ENCODE assay signal across 11 cellular contexts in genomic region chr20:50149481-50150254, GRCh38. TPM values are rescaled to one million over a fixed set of nuclear protein-coding genes. Genes with fewer than 3 reads are reported as not detected.
DNase-seq lines count a peak whose midpoint lies in the region; ATAC-seq and TF ChIP-seq lines count a peak whose summit lies in the region.
"Had no signal": no experiment of that assay in that cellular context is flagged by ENCODE, and none has a peak within 500 bp of the region (broad histone marks: within the 10 kb centered on the region; RNA-seq: fewer than 3 reads in every experiment).

No MANE protein-coding gene starts in this region.

- WGBS in esophagus squamous epithelium, 2 donors, result 64 to 69% methylated on average over 8 to 9 of the region's 16 CpGs

- no TSS peak for BruUV-seq in Calu3 (replicated peaks; lab: Mats Ljungman, UMichigan)

- H3K9me3 ChIP-seq in esophagus squamous epithelium, result no peaks in the 10 kb centered on the region

- peaks cover 79 to 92% (median 81%) of the 10 kb centered on the region in 3 donors for H3K4me1 ChIP-seq in esophagus squamous epithelium

- CTCF ChIA-PET in Calu3 (lab: Charles Lee), result interaction anchor here (1.1 to 6.6 kb wide), 3 partner anchors 10 to 29 kb away, joined by 3 to 33 read pairs (median 4); no protein-coding TSS in a partner anchor

- no peak for TF ChIP-seq CTCF in Calu3 (IDR thresholded peaks at IDR 0.05; ENCODE audit: unreplicated experiment)
- TF ChIP-seq CTCF in VCaP (conservative IDR thresholded peaks at IDR 0.05), result no peak
- TF ChIP-seq CTCF in esophagus squamous epithelium (IDR thresholded peaks at IDR 0.05), result no peak

- TF ChIP-seq POLR2A in esophagus squamous epithelium (IDR thresholded peaks at IDR 0.05) (no peak), GM18505 (IDR thresholded peaks at IDR 0.05; ENCODE audit: borderline replicate concordance, extremely low read depth, insufficient read depth, insufficient read length) (no peak)

- H3K4me3 ChIP-seq in esophagus squamous epithelium (peak overlapping the region in 3 of 4 donors; percentile 4 to 97 (median 88)), skin epidermis (peak overlapping the region in 1 of 7 experiments; percentile 0)

- H3K36me3 ChIP-seq in esophagus squamous epithelium, result peaks cover 0 to 22% (median 0%) of the 10 kb centered on the region in 3 donors

- no peaks in the 10 kb centered on the region for H3K27me3 Mint-ChIP-seq in Calu3 (ENCODE audit: unreplicated experiment)

- peaks cover 66% of the 10 kb centered on the region for H3K4me1 Mint-ChIP-seq in Calu3 (ENCODE audit: low read depth, unreplicated experiment)

- H3K27ac ChIP-seq in VCaP (peak overlapping the region; percentile 88), esophagus squamous epithelium (peak overlapping the region; percentile 96 to 99 (median 98)), skin epidermis (peak overlapping the region in 15 of 21 experiments; percentile 12 to 98 (median 87))

- DNase-seq in Calu3 (no peak), esophagus squamous epithelium (lab: John Stamatoyannopoulos, UW) (no peak)
- DNase-seq: activated T-cell treated with anti-CD3 and anti-CD28 coated beads for 4 hours, GDM1, NCI-H748 treated with DMSO at 0.1 percent for 48 hours, SW 1271 had no signal

- H3K36me3 Mint-ChIP-seq in Calu3 (ENCODE audit: insufficient read depth, unreplicated experiment), result peaks cover 62% of the 10 kb centered on the region

- H3K27me3 ChIP-seq in esophagus squamous epithelium, result no peaks in the 10 kb centered on the region

- H3K4me3 Mint-ChIP-seq in Calu3 (ENCODE audit: low read depth, unreplicated experiment), result no peak overlapping the region

- H3K9me3 Mint-ChIP-seq in Calu3 (ENCODE audit: low read depth, unreplicated experiment), result no peaks in the 10 kb centered on the region

- intact Hi-C loops in Calu3 (cut with micrococcal nuclease; ENCODE audit: unreplicated experiment), result no loop called here
- intact Hi-C loops in esophagus squamous epithelium (cut with DNase I), result no loop called here

- ATAC-seq in HG02973 (IDR thresholded peaks at IDR 0.05; ENCODE audit: unreplicated experiment), result no peak
- no peak for ATAC-seq in GM18505 (IDR thresholded peaks at IDR 0.05; ENCODE audit: unreplicated experiment)
- ATAC-seq in GM19351 (IDR thresholded peaks at IDR 0.05; ENCODE audit: unreplicated experiment), result no peak

- peak overlapping the region; percentile 2 for H3K27ac Mint-ChIP-seq in Calu3 (ENCODE audit: unreplicated experiment)

RNA-seq across cellular contexts. Expression of gene PEDS1, which starts 3.9 kb away (rescaled TPM):
- total RNA-seq in Calu3 (2022) (36.0 and 37.5 TPM in 2 replicates), esophagus squamous epithelium (10 to 100 TPM; 32.8 to 54.0 (median 46.7) TPM)

RNA-seq across cellular contexts. Expression of gene UBE2V1, which starts 36.7 kb away (rescaled TPM):
- 212 TPM in 2 replicates for total RNA-seq in Calu3 (2022)
- 10 to 100 TPM; 44.4 to 80.7 (median 63.4) TPM for total RNA-seq in esophagus squamous epithelium

RNA-seq across cellular contexts. Expression of gene CEBPB, which starts 41.0 kb away (rescaled TPM):
- 137 and 147 TPM in 2 replicates for total RNA-seq in Calu3 (2022)
- 10 to 100 TPM; 31.3 to 46.5 (median 38.2) TPM for total RNA-seq in esophagus squamous epithelium
